ENCODE assay signal across 16 cellular contexts in the genomic region with DNA sequence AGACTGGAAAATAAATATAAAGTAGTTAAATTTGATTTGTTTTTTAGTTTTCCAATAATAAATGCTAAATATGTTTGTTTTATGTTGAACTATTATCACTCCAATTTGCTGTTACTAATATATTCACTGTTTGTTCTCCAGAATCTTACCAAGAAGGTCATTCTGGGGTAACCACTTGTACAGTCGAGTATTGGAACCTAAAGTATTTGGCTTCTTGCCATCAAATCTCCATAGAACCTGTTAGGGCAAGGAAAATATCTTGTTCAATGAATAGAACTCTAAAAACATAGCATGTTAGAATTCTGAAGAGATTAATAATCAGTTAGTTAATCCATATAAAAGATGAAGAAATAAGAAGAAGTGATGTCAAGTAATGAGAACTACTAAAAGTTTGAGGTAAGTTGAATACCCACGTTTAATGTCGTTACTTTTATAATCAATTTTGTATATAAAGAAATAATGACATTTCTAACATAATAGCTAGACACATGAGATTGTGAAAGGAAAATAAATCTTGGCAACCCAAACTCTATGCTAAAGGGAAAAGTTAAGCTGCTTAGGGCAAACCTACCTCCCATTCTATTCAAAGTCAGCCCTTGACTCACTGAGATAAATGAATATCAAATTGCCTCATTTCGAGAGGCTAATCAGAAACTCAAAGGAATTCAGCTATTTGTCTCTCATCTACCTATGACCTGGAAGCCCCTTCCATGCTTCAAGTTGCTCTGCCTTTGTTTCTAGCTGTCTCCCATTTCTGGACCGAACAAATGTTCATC. TPM values are rescaled to one million over a fixed set of nuclear protein-coding genes. Genes with fewer than 3 reads are reported as not detected.
DNase-seq lines count a peak whose midpoint lies in the region; ATAC-seq and TF ChIP-seq lines count a peak whose summit lies in the region.
"Had no signal": no experiment of that assay in that cellular context is flagged by ENCODE, and none has a peak within 500 bp of the region (broad histone marks: within the 10 kb centered on the region; RNA-seq: fewer than 3 reads in every experiment).

No MANE protein-coding gene starts in this region.

- H3K27ac ChIP-seq in 22Rv1: peak overlapping the region; percentile 90
- H3K27ac ChIP-seq in left lung: no peak overlapping the region
- no peak overlapping the region for H3K27ac ChIP-seq in uterus

- H3K4me1 Mint-ChIP-seq in natural killer cell: no peaks in the 10 kb centered on the region
- peaks cover 3% of the 10 kb centered on the region for H3K4me1 Mint-ChIP-seq in activated CD8-positive, alpha-beta T cell treated with anti-CD3 and anti-CD28 coated beads, Interleukin-2, amount 10 ng/mL, durations not matched to agents 7 days and 5 days (ENCODE audit: low read depth)
- H3K4me1 Mint-ChIP-seq: CD4-positive, CD25-positive, alpha-beta regulatory T cell had no signal

- CTCF ChIA-PET in activated CD8-positive, alpha-beta T cell treated with anti-CD3 and anti-CD28 coated beads, Interleukin-2, amount 10 ng/mL, durations not matched to agents 7 days and 5 days (lab: Charles Lee): no interaction called here

- no peaks in the 10 kb centered on the region for H3K4me1 ChIP-seq in left lung
- no peaks in the 10 kb centered on the region for H3K4me1 ChIP-seq in uterus

- no peaks in the 10 kb centered on the region for H3K36me3 Mint-ChIP-seq in natural killer cell
- no peaks in the 10 kb centered on the region for H3K36me3 Mint-ChIP-seq in activated CD8-positive, alpha-beta T cell treated with anti-CD3 and anti-CD28 coated beads, Interleukin-2, amount 10 ng/mL, durations not matched to agents 7 days and 5 days (ENCODE audit: low read depth)
- H3K36me3 Mint-ChIP-seq: CD4-positive, CD25-positive, alpha-beta regulatory T cell had no signal

- intact Hi-C loops in left lung (cut with DNase I): no loop called here
- intact Hi-C loops in natural killer cell (cut with micrococcal nuclease): no loop called here
- intact Hi-C loops in uterus (cut with DNase I; ENCODE audit: low total_unique reads): no loop called here

- H3K27ac Mint-ChIP-seq in natural killer cell: no peak overlapping the region
- H3K27ac Mint-ChIP-seq in activated CD8-positive, alpha-beta T cell treated with anti-CD3 and anti-CD28 coated beads, Interleukin-2, amount 10 ng/mL, durations not matched to agents 7 days and 5 days: no peak overlapping the region
- H3K27ac Mint-ChIP-seq: CD4-positive, CD25-positive, alpha-beta regulatory T cell; GM23338 had no signal

- H3K9me3 ChIP-seq in left lung (no peaks in the 10 kb centered on the region), uterus (no peaks in the 10 kb centered on the region)

- H3K4me3 Mint-ChIP-seq in natural killer cell: no peak overlapping the region
- no peak overlapping the region for H3K4me3 Mint-ChIP-seq in activated CD8-positive, alpha-beta T cell treated with anti-CD3 and anti-CD28 coated beads, Interleukin-2, amount 10 ng/mL, durations not matched to agents 7 days and 5 days
- H3K4me3 Mint-ChIP-seq: CD4-positive, CD25-positive, alpha-beta regulatory T cell; GM23338 had no signal

- peaks cover 2 to 10% of the 10 kb centered on the region in 2 donors for H3K9me3 Mint-ChIP-seq in natural killer cell
- no peaks in the 10 kb centered on the region for H3K9me3 Mint-ChIP-seq in activated CD8-positive, alpha-beta T cell treated with anti-CD3 and anti-CD28 coated beads, Interleukin-2, amount 10 ng/mL, durations not matched to agents 7 days and 5 days (ENCODE audit: insufficient read depth)

- TF ChIP-seq POLR2A in uterus (IDR thresholded peaks at IDR 0.05): no peak

- no peaks in the 10 kb centered on the region for H3K27me3 Mint-ChIP-seq in natural killer cell (ENCODE audit: low read depth in 2 of 2)
- H3K27me3 Mint-ChIP-seq in activated CD8-positive, alpha-beta T cell treated with anti-CD3 and anti-CD28 coated beads, Interleukin-2, amount 10 ng/mL, durations not matched to agents 7 days and 5 days (ENCODE audit: low read depth): no peaks in the 10 kb centered on the region
- H3K27me3 Mint-ChIP-seq: CD4-positive, CD25-positive, alpha-beta regulatory T cell had no signal

- POLR2A ChIA-PET in activated CD8-positive, alpha-beta T cell treated with anti-CD3 and anti-CD28 coated beads, Interleukin-2, amount 10 ng/mL, durations not matched to agents 7 days and 5 days (lab: Charles Lee): no interaction called here

- DNase-seq in HT-29 (ENCODE audit: low spot score) (peak; percentile 75), epithelial cell of esophagus (ENCODE audit: low read depth) (peak; percentile 65), left lung (no peak), natural killer cell (no peak), uterus (no peak), NOMO-1 (lab: John Stamatoyannopoulos, UW; ENCODE audit: unreplicated experiment in 2 of 2) (no peak)
- no peak for DNase-seq in activated CD8-positive, alpha-beta T cell treated with anti-CD3 and anti-CD28 coated beads, Interleukin-2, amount 10 ng/mL, durations not matched to agents 7 days and 5 days
- DNase-seq: AML-193; CD4-positive, CD25-positive, alpha-beta regulatory T cell; GF-D8; NCI-H1048; NCI-H2107; NCI-H446; SHP77 treated with DMSO at 0.1 percent for 48 hours had no signal

- H3K4me3 ChIP-seq in epithelial cell of esophagus (ENCODE audit: low read length) (no peak overlapping the region), left lung (no peak overlapping the region), uterus (no peak overlapping the region)
- H3K4me3 ChIP-seq: GM23338 had no signal

- ATAC-seq in left lung: peak; percentile 21
- ATAC-seq in natural killer cell: no peak
- no peak for ATAC-seq in activated CD8-positive, alpha-beta T cell treated with anti-CD3 and anti-CD28 coated beads, Interleukin-2, amount 10 ng/mL, durations not matched to agents 7 days and 5 days
- ATAC-seq: GM23338 had no signal

- H3K27me3 ChIP-seq in left lung (no peaks in the 10 kb centered on the region), uterus (no peaks in the 10 kb centered on the region)

- H3K36me3 ChIP-seq in left lung: no peaks in the 10 kb centered on the region
- H3K36me3 ChIP-seq in uterus: no peaks in the 10 kb centered on the region

- no peak for TF ChIP-seq CTCF in 22Rv1 (IDR thresholded peaks at IDR 0.05)
- no peak for TF ChIP-seq CTCF in epithelial cell of esophagus (IDR thresholded peaks at IDR 0.05; ENCODE audit: insufficient read depth, low read depth, low read length, missing control alignments)
- no peak for TF ChIP-seq CTCF in left lung (IDR thresholded peaks at IDR 0.05)
- no peak for TF ChIP-seq CTCF in natural killer cell (IDR thresholded peaks at IDR 0.05)
- TF ChIP-seq CTCF in uterus (IDR thresholded peaks at IDR 0.05): no peak

RNA-seq across cellular contexts. Expression of gene UGT2B15, which starts 15.3 kb away (rescaled TPM):
- 0.28 TPM in 1 of 2 replicates, not detected in the other for total RNA-seq in HT-29 (2014; rRNA removed; shearing (Covaris generic))
- total RNA-seq in left lung: not detected
- not detected for total RNA-seq in natural killer cell
- not detected for total RNA-seq in uterus
- not detected for total RNA-seq in activated CD8-positive, alpha-beta T cell treated with anti-CD3 and anti-CD28 coated beads, Interleukin-2, amount 10 ng/mL, durations not matched to agents 7 days and 5 days
- total RNA-seq: CD4-positive, CD25-positive, alpha-beta regulatory T cell; GM23338 had no signal

Comparison
In these comparisons a context has a peak if more than half of its experiments do, and no peak if none do; other contexts are left out.
1. DNase-seq: peak in HT-29 (single experiment) and epithelial cell of esophagus (single experiment); none in left lung (0 of 2), natural killer cell (single experiment), uterus (0 of 2), NOMO-1 (0 of 2) and activated CD8-positive, alpha-beta T cell treated with anti-CD3 and anti-CD28 coated beads, Interleukin-2, amount 10 ng/mL, durations not matched to agents 7 days and 5 days (single experiment).